1 cellular context compared by ENCODE assay signal in genomic region chr12:69239286-69239921, GRCh38.
TF ChIP-seq lines count a peak whose summit lies in the region.

Gene CPSF6 (plus strand): TSS chr12:69239569. CDS start chr12:69239647, 78 bp downstream.

TF ChIP-seq in HepG2, 621 proteins besides CTCF, POLR2A, EP300 and RAD21 (continued from another document and continues in another):
- no peak for TF ChIP-seq PRDM15 (CRISPR knock-in tag; IDR thresholded peaks at IDR 0.05)
- TF ChIP-seq MXD3 (CRISPR knock-in tag; IDR thresholded peaks at IDR 0.05): peak; percentile 31; the same call in 1 of the 2 replicates
- TF ChIP-seq FOXP1 (IDR thresholded peaks at IDR 0.05): no peak
- TF ChIP-seq FOXP1 (CRISPR knock-in tag; IDR thresholded peaks at IDR 0.05): no peak
- peak; percentile 47; the same call in 1 of the 2 replicates for TF ChIP-seq ZNF205 (CRISPR knock-in tag; IDR thresholded peaks at IDR 0.05)
- TF ChIP-seq PAXIP1 (CRISPR knock-in tag; conservative IDR thresholded peaks at IDR 0.05): 0 out of 2 replicates have a peak, but pooled peaks have one; percentile 49
- no peak for TF ChIP-seq ZNF256 (CRISPR knock-in tag; conservative IDR thresholded peaks at IDR 0.05)
- no peak for TF ChIP-seq ZSCAN29 (CRISPR knock-in tag; conservative IDR thresholded peaks at IDR 0.05)
- TF ChIP-seq NCOA5 (CRISPR knock-in tag; IDR thresholded peaks at IDR 0.05): no peak
- no peak for TF ChIP-seq CHD2 (IDR thresholded peaks at IDR 0.05; ENCODE audit: low read depth, low read length)
- no peak for TF ChIP-seq ZIK1 (CRISPR knock-in tag; IDR thresholded peaks at IDR 0.05; ENCODE audit: borderline replicate concordance, low read depth)
- TF ChIP-seq CENPBD1 (CRISPR knock-in tag; IDR thresholded peaks at IDR 0.05; ENCODE audit: borderline replicate concordance, low read depth): no peak; the same call in 1 of the 2 replicates
- peak; percentile 56; the same call in 1 of the 2 replicates for TF ChIP-seq ZNF770 (CRISPR knock-in tag; IDR thresholded peaks at IDR 0.05)
- TF ChIP-seq ARNT (IDR thresholded peaks at IDR 0.05): no peak
- TF ChIP-seq ZFP82 (CRISPR knock-in tag; IDR thresholded peaks at IDR 0.05; ENCODE audit: borderline replicate concordance): no peak
- 0 out of 2 replicates have a peak, but pooled peaks have one; percentile 21 for TF ChIP-seq BCL3 (CRISPR knock-in tag; IDR thresholded peaks at IDR 0.05)
- TF ChIP-seq ZNF605 (CRISPR knock-in tag; IDR thresholded peaks at IDR 0.05): peak; percentile 49
- no peak for TF ChIP-seq STAT6 (CRISPR knock-in tag; IDR thresholded peaks at IDR 0.05; ENCODE audit: borderline replicate concordance)
- TF ChIP-seq ZNF460 (CRISPR knock-in tag; IDR thresholded peaks at IDR 0.05; ENCODE audit: borderline replicate concordance): no peak
- 0 out of 2 replicates have a peak, but pooled peaks have one; percentile 22 for TF ChIP-seq ARNTL (CRISPR knock-in tag; IDR thresholded peaks at IDR 0.05)
- no peak for TF ChIP-seq RCOR2 (CRISPR knock-in tag; IDR thresholded peaks at IDR 0.05)
- no peak for TF ChIP-seq PRDM4 (CRISPR knock-in tag; IDR thresholded peaks at IDR 0.05; ENCODE audit: borderline replicate concordance)
- no peak for TF ChIP-seq LCORL (IDR thresholded peaks at IDR 0.05)
- peak; percentile 67; the same call in 1 of the 2 replicates for TF ChIP-seq LCORL (CRISPR knock-in tag; IDR thresholded peaks at IDR 0.05)
- no peak for TF ChIP-seq SATB2 (CRISPR knock-in tag; IDR thresholded peaks at IDR 0.05)
- TF ChIP-seq ZBTB49 (CRISPR knock-in tag; IDR thresholded peaks at IDR 0.05; ENCODE audit: borderline replicate concordance): no peak
- TF ChIP-seq STAG1 (CRISPR knock-in tag; IDR thresholded peaks at IDR 0.05): no peak
- TF ChIP-seq RFXANK (CRISPR knock-in tag; IDR thresholded peaks at IDR 0.05): no peak
- peak; percentile 49; the same call in 1 of the 2 replicates for TF ChIP-seq REL (CRISPR knock-in tag; conservative IDR thresholded peaks at IDR 0.05)
- peak; percentile 85 for TF ChIP-seq ZFY (CRISPR knock-in tag; IDR thresholded peaks at IDR 0.05)
- peak; percentile 50; the same call in 1 of the 2 replicates for TF ChIP-seq TFDP2 (CRISPR knock-in tag; IDR thresholded peaks at IDR 0.05)
- TF ChIP-seq ZNF563 (CRISPR knock-in tag; IDR thresholded peaks at IDR 0.05): peak; percentile 78; the same call in 1 of the 2 replicates
- no peak for TF ChIP-seq ETS1 (CRISPR knock-in tag; IDR thresholded peaks at IDR 0.05)
- TF ChIP-seq ZNF652 (CRISPR knock-in tag; IDR thresholded peaks at IDR 0.05; ENCODE audit: borderline replicate concordance, low read depth): no peak
- TF ChIP-seq JUNB (CRISPR knock-in tag; IDR thresholded peaks at IDR 0.05; ENCODE audit: borderline replicate concordance): no peak
- no peak for TF ChIP-seq ZC3H13 (CRISPR knock-in tag; IDR thresholded peaks at IDR 0.05)
- peak; percentile 92 for TF ChIP-seq ASH2L (IDR thresholded peaks at IDR 0.05; ENCODE audit: insufficient read length, low read depth, low read length)
- no peak for TF ChIP-seq SIX1 (CRISPR knock-in tag; IDR thresholded peaks at IDR 0.05; ENCODE audit: borderline replicate concordance)
